ENCODE assay signal across 6 cellular contexts in the genomic region with DNA sequence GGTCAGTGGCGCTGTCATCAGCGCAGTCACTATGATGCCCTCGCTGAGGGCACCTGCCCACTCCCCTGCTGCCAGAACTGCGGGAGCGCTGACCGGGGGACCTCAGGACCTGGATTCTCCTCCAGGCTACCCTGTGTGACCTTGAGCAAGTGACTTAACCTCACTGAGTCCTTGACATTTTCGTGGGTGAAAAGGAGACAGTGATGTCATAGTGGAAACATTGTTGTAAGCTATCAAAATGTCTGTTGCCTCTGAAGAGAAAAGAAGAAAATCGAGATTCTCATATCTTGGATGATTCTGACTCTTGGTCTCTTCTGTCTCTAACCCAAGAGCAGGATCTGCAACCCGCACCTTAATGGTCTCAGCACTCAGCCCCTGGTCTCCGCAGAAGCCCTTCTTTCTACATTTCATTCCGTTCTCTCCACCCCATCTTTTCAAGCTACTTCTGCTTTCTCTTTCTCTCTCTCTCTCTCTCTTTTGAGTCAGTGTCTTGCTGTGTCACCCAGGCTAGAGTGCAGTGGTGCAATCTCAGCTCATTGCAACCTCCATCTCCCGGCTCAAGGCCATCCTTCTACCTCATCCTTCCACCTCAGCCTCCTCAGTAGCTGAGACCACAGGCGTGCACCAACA. TPM values are rescaled to one million over a fixed set of nuclear protein-coding genes. Genes with fewer than 3 reads are reported as not detected.
DNase-seq lines count a peak whose midpoint lies in the region; ATAC-seq and TF ChIP-seq lines count a peak whose summit lies in the region.

No MANE protein-coding gene starts in this region.

- H3K4me2 ChIP-seq in OCI-LY1 (ENCODE audit: low read length) = peak overlapping the region; percentile 79

- no peaks in the 10 kb centered on the region for H4K20me1 ChIP-seq in OCI-LY1 (ENCODE audit: insufficient read depth, low read length)

- in situ Hi-C loops in gastrocnemius medialis (cut with MboI; ENCODE audit: low sequenced_read_pairs in 4 of 4) = no loop called here

- H3K27me3 ChIP-seq in OCI-LY1 (ENCODE audit: insufficient read depth, low read length) (no peaks in the 10 kb centered on the region), gastrocnemius medialis (no peaks in the 10 kb centered on the region)

- no peak overlapping the region for H2AFZ ChIP-seq in OCI-LY1 (ENCODE audit: low read length)

- DNase-seq in DMS53 (lab: John Stamatoyannopoulos, UW) = peak; percentile 30
- DNase-seq in DMS53 treated with DMSO at 0.1 percent for 48 hours (lab: John Stamatoyannopoulos, UW; ENCODE audit: unreplicated experiment) = no peak
- peak; percentile 34 for DNase-seq in effector CD4-positive, alpha-beta T cell
- no peak for DNase-seq in gastrocnemius medialis
- DNase-seq in omental fat pad (ENCODE audit: low spot score) = no peak

- TF ChIP-seq CTCF in OCI-LY1 (IDR thresholded peaks at IDR 0.05; ENCODE audit: low read length) (no peak; the same call in 1 of the 2 replicates), gastrocnemius medialis (IDR thresholded peaks at IDR 0.05 in 4 of 5, conservative IDR thresholded peaks at IDR 0.05 in 1 of 5) (no peak), omental fat pad (IDR thresholded peaks at IDR 0.05) (no peak)

- no peaks in the 10 kb centered on the region for H3K9me2 ChIP-seq in OCI-LY1 (ENCODE audit: low read depth, low read length)

- TF ChIP-seq POLR2A in gastrocnemius medialis (IDR thresholded peaks at IDR 0.05) = peak in 1 of 2 donors; percentile 58

- intact Hi-C loops in gastrocnemius medialis (cut with DNase I; ENCODE audit: low total_unique reads) = loop anchor here (2.0 to 5.0 kb wide), 2 partner anchors 40 to 257 kb away; no protein-coding TSS in a partner anchor

- H3K36me3 ChIP-seq in OCI-LY1 (ENCODE audit: insufficient read depth, low read length) (peaks cover 36% of the 10 kb centered on the region), gastrocnemius medialis (peaks cover 0 to 19% of the 10 kb centered on the region in 2 donors)

- no peaks in the 10 kb centered on the region for H3K79me2 ChIP-seq in OCI-LY1 (ENCODE audit: insufficient read depth, low read length)

- peak overlapping the region; percentile 89 for H3K9ac ChIP-seq in OCI-LY1 (ENCODE audit: low read length)

- H3K4me3 ChIP-seq in OCI-LY1 (ENCODE audit: low read depth, low read length, poor library complexity, severe bottlenecking) (peak overlapping the region; percentile 83), gastrocnemius medialis (peak overlapping the region; percentile 68 to 88 (median 76))

- H3K27ac ChIP-seq in OCI-LY1 (ENCODE audit: low read depth, low read length, poor library complexity, severe bottlenecking) = peak overlapping the region; percentile 88
- peak overlapping the region; percentile 91 to 99 (median 96) for H3K27ac ChIP-seq in gastrocnemius medialis

- H3K9me3 ChIP-seq in OCI-LY1 (ENCODE audit: low read length) (no peaks in the 10 kb centered on the region), gastrocnemius medialis (no peaks in the 10 kb centered on the region)

- no peak for ATAC-seq in gastrocnemius medialis
- ATAC-seq in omental fat pad (ENCODE audit: low FRiP score) = no peak

- peaks cover 44% of the 10 kb centered on the region for H3K4me1 ChIP-seq in OCI-LY1 (ENCODE audit: insufficient read depth, low read length, severe bottlenecking)
- peaks cover 29 to 46% of the 10 kb centered on the region in 2 donors for H3K4me1 ChIP-seq in gastrocnemius medialis

- 0 out of 2 replicates have a peak, but pooled peaks cover 5% of the 10 kb centered on the region for H3F3A ChIP-seq in OCI-LY1 (ENCODE audit: insufficient read depth, low read length)

RNA-seq across cellular contexts. Expression of gene TUBA4A, which starts 1.0 kb away (rescaled TPM):
- total RNA-seq in gastrocnemius medialis (100 to 1,000 TPM; 351 to 797 (median 386) TPM), omental fat pad (10 to 100 TPM; 26.9 to 74.0 (median 50.3) TPM)

RNA-seq across cellular contexts. Expression of gene TUBA4B, which starts 1.7 kb away (rescaled TPM):
- not detected for total RNA-seq in gastrocnemius medialis
- not detected for total RNA-seq in omental fat pad

RNA-seq across cellular contexts. Expression of gene STK16, which starts 9.4 kb away (rescaled TPM):
- total RNA-seq in gastrocnemius medialis (10 to 100 TPM in 3 of 4 donors, 1 to 10 TPM in 1; 4.4 to 19.3 (median 14.2) TPM), omental fat pad (10 to 100 TPM in 3 of 4 donors, 1 to 10 TPM in 1; 9.8 to 18.9 (median 12.5) TPM)

RNA-seq across cellular contexts. Expression of gene GLB1L, which starts 9.5 kb away (rescaled TPM):
- total RNA-seq in gastrocnemius medialis (1 to 10 TPM; 1.0 to 3.6 (median 1.3) TPM), omental fat pad (10 to 100 TPM in 3 of 4 donors, 1 to 10 TPM in 1; 9.0 to 21.9 (median 12.3) TPM)

RNA-seq across cellular contexts. Expression of gene DNAJB2, which starts 24.5 kb away (rescaled TPM):
- total RNA-seq in gastrocnemius medialis (10 to 100 TPM; 58.6 to 76.5 (median 71.8) TPM), omental fat pad (10 to 100 TPM; 27.5 to 56.6 (median 46.8) TPM)

Comparison
In these comparisons a context has a peak if more than half of its experiments do, and no peak if none do; other contexts are left out.
1. DNase-seq: peak in DMS53 (single experiment) and effector CD4-positive, alpha-beta T cell (single experiment); none in DMS53 treated with DMSO at 0.1 percent for 48 hours (single experiment), gastrocnemius medialis (0 of 2) and omental fat pad (single experiment).
2. RNA of gene TUBA4A, which starts 1.0 kb away (total RNA-seq): 351 to 797 TPM in gastrocnemius medialis; 26.9 to 74.0 TPM in omental fat pad; every median in the first group is over 4 times any median in the second.